ENCODE assay signal across 22 cellular contexts in the genomic region with DNA sequence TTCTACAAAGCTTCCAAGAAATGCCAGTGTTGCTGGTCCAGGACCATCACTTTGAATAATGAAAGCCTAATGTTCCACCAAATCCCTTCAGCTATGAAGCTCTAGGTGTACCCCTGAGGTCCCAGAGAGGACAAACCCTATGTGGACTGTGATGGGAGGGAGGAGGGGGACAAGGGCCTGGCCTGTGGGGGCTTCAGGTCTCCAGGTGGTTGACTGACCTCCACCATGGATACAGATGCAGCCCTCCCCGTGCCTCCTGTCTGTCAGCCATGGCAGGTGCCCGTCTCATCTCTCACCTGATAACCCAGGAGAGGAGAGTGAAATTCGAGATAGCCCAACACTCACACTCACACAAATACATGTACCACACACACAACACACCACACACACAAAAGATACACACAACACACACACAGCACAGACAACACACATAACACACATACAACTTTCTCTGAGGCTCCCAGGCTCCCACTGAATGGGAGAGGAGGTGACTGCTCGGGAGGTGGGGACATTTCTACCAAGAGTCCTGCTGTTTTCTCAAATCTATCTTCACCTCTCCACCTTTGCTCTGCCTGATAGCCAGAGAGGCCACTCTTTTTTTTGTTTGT. TPM values are rescaled to one million over a fixed set of nuclear protein-coding genes. Genes with fewer than 3 reads are reported as not detected.
A peak's percentile ranks its signal among the peaks of the same experiment; 100 is the strongest.
DNase-seq lines count a peak whose midpoint lies in the region; TF ChIP-seq lines count a peak whose summit lies in the region.
"Had no signal": no experiment of that assay in that cellular context is flagged by ENCODE, and none has a peak within 500 bp of the region (broad histone marks: within the 10 kb centered on the region; RNA-seq: fewer than 3 reads in every experiment).

No MANE protein-coding gene starts in this region.

- no peak overlapping the region for H2BK12ac ChIP-seq in neuronal stem cell (ENCODE audit: low read length)

- no peak overlapping the region for H3K4me3 Mint-ChIP-seq in dendritic cell treated with granulocyte-macrophage colony-stimulating factor and Interleukin-4, amounts not matched to agents 40 ng/mL and 50 ng/mL, for 4 days
- H3K4me3 Mint-ChIP-seq: CD4-positive, CD25-positive, alpha-beta regulatory T cell had no signal

- no peak overlapping the region for H3K27ac ChIP-seq in neuronal stem cell (replicated peaks; ENCODE audit: low read length)
- no peak overlapping the region for H3K27ac ChIP-seq in uterus
- H3K27ac ChIP-seq: GM23248, HL-60 had no signal

- no peak overlapping the region for H3K4me2 ChIP-seq in neuronal stem cell (ENCODE audit: insufficient read depth, low read length, poor library complexity, severe bottlenecking)

- H3K27me3 ChIP-seq in neuronal stem cell (ENCODE audit: control insufficient read depth in 3 of 3, insufficient read depth in 3 of 3, low read depth in 1 of 3, low read length in 3 of 3) (peaks cover 0 to 47% (median 0%) of the 10 kb centered on the region in 3 experiments), uterus (no peaks in the 10 kb centered on the region)
- H3K27me3 ChIP-seq: BE2C had no signal

- H3K4me1 Mint-ChIP-seq in dendritic cell treated with granulocyte-macrophage colony-stimulating factor and Interleukin-4, amounts not matched to agents 40 ng/mL and 50 ng/mL, for 4 days (ENCODE audit: low read depth) = peaks cover 66% of the 10 kb centered on the region
- H3K4me1 Mint-ChIP-seq: CD4-positive, CD25-positive, alpha-beta regulatory T cell had no signal

- H3K23ac ChIP-seq in neuronal stem cell (ENCODE audit: low read depth, low read length, poor library complexity) = no peak overlapping the region

- peak overlapping the region; percentile 49 for H3K27ac Mint-ChIP-seq in dendritic cell treated with granulocyte-macrophage colony-stimulating factor and Interleukin-4, amounts not matched to agents 40 ng/mL and 50 ng/mL, for 4 days
- H3K27ac Mint-ChIP-seq: CD4-positive, CD25-positive, alpha-beta regulatory T cell had no signal

- no peak overlapping the region for H3K9ac ChIP-seq in neuronal stem cell (ENCODE audit: low read depth, low read length, poor library complexity)
- H3K9ac ChIP-seq: GM23248 had no signal

- no peak overlapping the region for H4K8ac ChIP-seq in neuronal stem cell (ENCODE audit: low read depth, low read length)

- no peak overlapping the region for H2BK120ac ChIP-seq in neuronal stem cell (ENCODE audit: low read depth, low read length)

- H3K27me3 Mint-ChIP-seq in dendritic cell treated with granulocyte-macrophage colony-stimulating factor and Interleukin-4, amounts not matched to agents 40 ng/mL and 50 ng/mL, for 4 days = no peaks in the 10 kb centered on the region

- H2AK5ac ChIP-seq in neuronal stem cell (ENCODE audit: low read depth, low read length) = no peak overlapping the region

- H2AFZ ChIP-seq in neuronal stem cell (ENCODE audit: low read length) = no peak overlapping the region
- H2AFZ ChIP-seq: GM23248 had no signal

- peak overlapping the region; percentile 9 for H3K14ac ChIP-seq in neuronal stem cell (ENCODE audit: low read length)

- H3K36me3 ChIP-seq in neuronal stem cell (replicated peaks in 1 of 2; ENCODE audit: control insufficient read depth in 2 of 2, insufficient read depth in 2 of 2, low read length in 2 of 2) = no peaks in the 10 kb centered on the region
- H3K36me3 ChIP-seq in uterus = no peaks in the 10 kb centered on the region
- H3K36me3 ChIP-seq: BE2C, HAP-1 had no signal

- H3K79me1 ChIP-seq in neuronal stem cell (ENCODE audit: low read depth, low read length) = no peaks in the 10 kb centered on the region

- DNase-seq in activated effector memory CD4-positive, alpha-beta T cell treated with anti-CD3 and anti-CD28 coated beads, Interleukin-2, amount 50 U/mL, for 16 hours = peak; percentile 28
- DNase-seq in activated effector memory CD4-positive, alpha-beta T cell treated with Interleukin-2 at 50 U/mL for 16 hours = no peak
- DNase-seq in neuronal stem cell (ENCODE audit: low spot score) (no peak), uterus (peak; percentile 2 to 7), GM19238 (ENCODE audit: insufficient read length, low spot score) (no peak)
- DNase-seq in stimulated activated CD4-positive, alpha-beta T cell treated with anti-CD3 and anti-CD28 coated beads, Interleukin-12 subunit alpha, Interleukin-12 subunit beta, amount 100 ng/mL, for 4 hours = no peak
- DNase-seq: BE2C; CD4-positive, CD25-positive, alpha-beta regulatory T cell; DMS 273 treated with DMSO at 0.1 percent for 48 hours; GM23248; KG1; NCI-H1092; NCI-H1436; NCI-H1930; NCI-H226; NCI-H510A treated with DMSO at 0.1 percent for 48 hours; NK-92 treated with Interleukin-12 subunit alpha and Interleukin-12 subunit beta, amount 100 ng/mL, for 24 hours; SIG-M5 had no signal

- no peak overlapping the region for H4K91ac ChIP-seq in neuronal stem cell (ENCODE audit: low read depth, low read length, poor library complexity)

- intact Hi-C loops in dendritic cell treated with granulocyte-macrophage colony-stimulating factor and Interleukin-4, amounts not matched to agents 40 ng/mL and 50 ng/mL, for 4 days (cut with micrococcal nuclease) = no loop called here
- intact Hi-C loops in uterus (cut with DNase I; ENCODE audit: low total_unique reads) = no loop called here

- H3K4me1 ChIP-seq in neuronal stem cell (ENCODE audit: control insufficient read depth in 2 of 2, insufficient read depth in 1 of 2, low read depth in 1 of 2, low read length in 2 of 2) = no peaks in the 10 kb centered on the region
- H3K4me1 ChIP-seq in uterus = no peaks in the 10 kb centered on the region
- H3K4me1 ChIP-seq: BE2C, HAP-1 had no signal

- peak overlapping the region in 1 of 2 donors; percentile 8 for H3K4me3 ChIP-seq in neuronal stem cell (ENCODE audit: low read length in 2 of 2)
- H3K4me3 ChIP-seq in uterus = no peak overlapping the region
- H3K4me3 ChIP-seq: GM12878, GM23248, HAP-1 had no signal

- no peak overlapping the region for H3K18ac ChIP-seq in neuronal stem cell (ENCODE audit: low read length)

- no peak for TF ChIP-seq POLR2A in uterus (IDR thresholded peaks at IDR 0.05)

- H3K9me3 Mint-ChIP-seq in dendritic cell treated with granulocyte-macrophage colony-stimulating factor and Interleukin-4, amounts not matched to agents 40 ng/mL and 50 ng/mL, for 4 days = no peaks in the 10 kb centered on the region
- H3K9me3 Mint-ChIP-seq: CD4-positive, CD25-positive, alpha-beta regulatory T cell had no signal

- TF ChIP-seq CTCF in uterus (IDR thresholded peaks at IDR 0.05) = no peak

- no peak overlapping the region for H2BK15ac ChIP-seq in neuronal stem cell (ENCODE audit: low read length)

- H3K9me3 ChIP-seq in neuronal stem cell (replicated peaks in 1 of 2; ENCODE audit: control insufficient read depth in 2 of 2, insufficient read depth in 1 of 2, low read depth in 1 of 2, low read length in 2 of 2) (no peaks in the 10 kb centered on the region), uterus (no peaks in the 10 kb centered on the region)
- H3K9me3 ChIP-seq: BE2C, HAP-1 had no signal

- H3K4ac ChIP-seq in neuronal stem cell (ENCODE audit: low read length) = no peak overlapping the region

- WGBS in neuronal stem cell (ENCODE audit: extremely low coverage in 2 of 2, insufficient read length in 2 of 2, insufficient replicate concordance in 1 of 2), 2 donors = no CpG with 5 or more reads among the region's 4 CpGs

- peaks cover 5% of the 10 kb centered on the region for H3K36me3 Mint-ChIP-seq in dendritic cell treated with granulocyte-macrophage colony-stimulating factor and Interleukin-4, amounts not matched to agents 40 ng/mL and 50 ng/mL, for 4 days (ENCODE audit: low read depth)
- H3K36me3 Mint-ChIP-seq: CD4-positive, CD25-positive, alpha-beta regulatory T cell had no signal

- no peak overlapping the region for H2BK5ac ChIP-seq in neuronal stem cell (ENCODE audit: low read length)

RNA-seq across cellular contexts. Expression of a gene that starts 12.8 kb away (rescaled TPM):
- polyA plus RNA-seq in neuronal stem cell (2013, experiment 1 of 2) = 20.4 TPM
- polyA plus RNA-seq in neuronal stem cell (2013, experiment 2 of 2) = 19.9 TPM
- 1,000 to 10,000 TPM in 1 of 4 donors, 100 to 1,000 TPM in 3; 242 to 1,280 (median 486) TPM for total RNA-seq in uterus

Comparison
In these comparisons a context has a peak if more than half of its experiments do, and no peak if none do; other contexts are left out.
1. DNase-seq: peak in activated effector memory CD4-positive, alpha-beta T cell treated with anti-CD3 and anti-CD28 coated beads, Interleukin-2, amount 50 U/mL, for 16 hours (single experiment) and uterus (2 of 2); none in activated effector memory CD4-positive, alpha-beta T cell treated with Interleukin-2 at 50 U/mL for 16 hours (single experiment), neuronal stem cell (single experiment), stimulated activated CD4-positive, alpha-beta T cell treated with anti-CD3 and anti-CD28 coated beads, Interleukin-12 subunit alpha, Interleukin-12 subunit beta, amount 100 ng/mL, for 4 hours (single experiment) and GM19238 (single experiment).